8 cellular contexts compared by ENCODE assay signal in genomic region chr14:95527392-95528002, GRCh38. TPM values are rescaled to one million over a fixed set of nuclear protein-coding genes. Genes with fewer than 3 reads are reported as not detected.
DNase-seq lines count a peak whose midpoint lies in the region; ATAC-seq and TF ChIP-seq lines count a peak whose summit lies in the region.

No MANE protein-coding gene starts in this region.

- H3K9ac ChIP-seq in HCT116 (ENCODE audit: low read length), result no peak overlapping the region

- TF ChIP-seq RAD21 in HCT116 (IDR thresholded peaks at IDR 0.05; ENCODE audit: low read depth), result peak; percentile 84

- peaks cover 37% of the 10 kb centered on the region for H3K79me2 ChIP-seq in HCT116 (ENCODE audit: insufficient read depth, low read length)

- H3K27me3 ChIP-seq in HCT116 (ENCODE audit: insufficient read depth, low read length) (no peaks in the 10 kb centered on the region), right cardiac atrium (ENCODE audit: control insufficient read depth, insufficient read depth) (no peaks in the 10 kb centered on the region)

- peak; percentile 71 for ATAC-seq in HCT116
- ATAC-seq in right cardiac atrium, result peak; percentile 62 to 64
- ATAC-seq in HG03108 (IDR thresholded peaks at IDR 0.05; ENCODE audit: unreplicated experiment), result no peak
- no peak for ATAC-seq in GM21390 (IDR thresholded peaks at IDR 0.05; ENCODE audit: unreplicated experiment)

- H4K20me1 ChIP-seq in HCT116 (ENCODE audit: insufficient read depth), result peaks cover 6% of the 10 kb centered on the region; the same call in 1 of the 2 replicates

- CTCF ChIA-PET in HCT116 (lab: Charles Lee), result interaction anchor here (0.7 to 2.9 kb wide), 16 partner anchors 9 to 100 kb away, joined by 3 to 32 read pairs (median 5); partner anchors contain the start of gene SYNE3
- CTCF ChIA-PET in RWPE1 (lab: Yijun Ruan, JAX), result interaction anchor here (0.6 to 2.4 kb wide), 7 partner anchors 66 to 383 kb away, joined by 3 to 8 read pairs (median 4); no protein-coding TSS in a partner anchor

- H3K4me3 ChIP-seq in HCT116 (replicated peaks in 1 of 2; ENCODE audit: low read depth in 1 of 2, low read length in 2 of 2) (no peak overlapping the region), right cardiac atrium (ENCODE audit: low read length) (no peak overlapping the region)

- no peak for TF ChIP-seq POLR2A in HCT116 (IDR thresholded peaks at IDR 0.05; ENCODE audit: borderline replicate concordance, extremely low read depth, insufficient read depth, insufficient read length)

- RAD21 ChIA-PET in HCT116 (lab: Charles Lee; ENCODE audit: low non-redundant PET in 1 of 2, low total read pairs in 2 of 2, uncharacterized antibody in 2 of 2, unreplicated experiment in 2 of 2), result interaction anchor here (1.0 to 1.5 kb wide), 2 partner anchors 85 kb away, joined by 4 to 6 read pairs; no protein-coding TSS in a partner anchor

- H3K4me2 ChIP-seq in HCT116 (ENCODE audit: low read length), result peak overlapping the region; percentile 4; the same call in 1 of the 2 replicates

- H3K4me1 ChIP-seq in HCT116 (ENCODE audit: control insufficient read depth in 1 of 2, insufficient read depth in 2 of 2, low read length in 2 of 2) (peaks cover 34 to 77% of the 10 kb centered on the region in 2 experiments), right cardiac atrium (ENCODE audit: control insufficient read depth, insufficient read depth, low read length) (peaks cover 17% of the 10 kb centered on the region)

- BruUV-seq in HCT116 (replicated peaks; lab: Mats Ljungman, UMichigan), result no TSS peak

- no peak for DNase-seq in HCT116 (ENCODE audit: low read depth, low spot score)
- DNase-seq in RWPE1 (ENCODE audit: low spot score), result no peak
- peak; percentile 76 for DNase-seq in amniotic stem cell (lab: John Stamatoyannopoulos, UW)
- peak in 2 of 3 donors; percentile 62 to 80 for DNase-seq in right cardiac atrium
- peak; percentile 54 to 66 for DNase-seq in stimulated activated CD4-positive, alpha-beta T cell treated with anti-CD3 and anti-CD28 coated beads, Interleukin-2, amount 100 ng/mL, for 24 hours

- H2AFZ ChIP-seq in HCT116 (ENCODE audit: low read depth, low read length, poor library complexity, severe bottlenecking), result no peak overlapping the region

- no peaks in the 10 kb centered on the region for H3K9me2 ChIP-seq in HCT116 (ENCODE audit: insufficient read depth)

- TF ChIP-seq CTCF in C4-2B (conservative IDR thresholded peaks at IDR 0.05) (peak; percentile 91), HCT116 (IDR thresholded peaks at IDR 0.05 in 2 of 3, conservative IDR thresholded peaks at IDR 0.05 in 1 of 3; ENCODE audit: borderline replicate concordance in 1 of 3, insufficient read depth in 1 of 3, low read depth in 2 of 3, low read length in 2 of 3) (peak; percentile 72 to 91 (median 88)), RWPE1 (conservative IDR thresholded peaks at IDR 0.05; ENCODE audit: low read depth) (peak; percentile 76)

- H3K9me3 ChIP-seq in HCT116 (ENCODE audit: control insufficient read depth in 1 of 2, insufficient read depth in 1 of 2, low read depth in 1 of 2, low read length in 2 of 2) (no peaks in the 10 kb centered on the region), right cardiac atrium (ENCODE audit: control insufficient read depth, low read length) (no peaks in the 10 kb centered on the region)

- 52% methylated on average over 4 of the region's 4 CpGs for WGBS in right cardiac atrium

- H3K27ac ChIP-seq in C4-2B (no peak overlapping the region), HCT116 (ENCODE audit: low read depth, low read length) (no peak overlapping the region), RWPE1 (no peak overlapping the region), right cardiac atrium (ENCODE audit: low read length) (no peak overlapping the region)

- intact Hi-C loops in HCT116 (cut with micrococcal nuclease) (loop anchor here (1.0 kb wide), 1 partner anchor 85 kb away; no protein-coding TSS in a partner anchor), right cardiac atrium (cut with DNase I) (loop anchor here (2.0 to 5.0 kb wide), 2 partner anchors 85 kb away; no protein-coding TSS in a partner anchor)

- POLR2A ChIA-PET in HCT116 (lab: Charles Lee) (interaction anchor here (1.0 kb wide), 1 partner anchor 27 kb away, joined by 3 read pairs; no protein-coding TSS in a partner anchor), RWPE1 (lab: Yijun Ruan, JAX; ENCODE audit: low non-redundant PET) (no interaction called here)

- H3K36me3 ChIP-seq in HCT116 (ENCODE audit: control insufficient read depth in 1 of 2, insufficient read depth in 2 of 2, low read length in 2 of 2), result peaks cover 0 to 3% of the 10 kb centered on the region in 2 experiments; a peak in 2 of 4 replicates

TF ChIP-seq in HCT116, 20 proteins besides CTCF, POLR2A, EP300 and RAD21:
- no peak for TF ChIP-seq EZH2phosphoT487 (IDR thresholded peaks at IDR 0.05; ENCODE audit: borderline replicate concordance)
- TF ChIP-seq SRF (IDR thresholded peaks at IDR 0.05; ENCODE audit: low read depth), result no peak
- TF ChIP-seq YY1 (IDR thresholded peaks at IDR 0.05; ENCODE audit: extremely low read depth, insufficient replicate concordance, low read depth, low read length), result no peak
- TF ChIP-seq REST (IDR thresholded peaks at IDR 0.05; ENCODE audit: low read depth), result no peak
- no peak for TF ChIP-seq EGR1 (IDR thresholded peaks at IDR 0.05; ENCODE audit: low read depth)
- no peak for TF ChIP-seq ELF1 (IDR thresholded peaks at IDR 0.05; ENCODE audit: borderline replicate concordance, low read depth)
- TF ChIP-seq CBX3 (IDR thresholded peaks at IDR 0.05; ENCODE audit: low read depth), result no peak
- TF ChIP-seq ATF3 (IDR thresholded peaks at IDR 0.05), result no peak
- no peak for TF ChIP-seq POLR2AphosphoS5 (IDR thresholded peaks at IDR 0.05; ENCODE audit: low read depth, low read length)
- TF ChIP-seq FOSL1 (IDR thresholded peaks at IDR 0.05; ENCODE audit: low read depth), result no peak; the same call in 1 of the 2 replicates
- no peak for TF ChIP-seq CEBPB (IDR thresholded peaks at IDR 0.05; ENCODE audit: low read depth)
TF ChIP-seq in HCT116: peak in this region for 0.

RNA-seq across cellular contexts. Expression of gene GLRX5, which starts 7.4 kb away (rescaled TPM):
- total RNA-seq in HCT116 (2021; ENCODE audit: unreplicated experiment), result 60.1 TPM
- polyA plus RNA-seq in HCT116 (2012), result 32.1 and 38.1 TPM in 2 replicates
- total RNA-seq in right cardiac atrium, result 10 to 100 TPM; 78.1 to 82.4 (median 78.7) TPM
- polyA plus RNA-seq in right cardiac atrium, result 111 TPM

RNA-seq across cellular contexts. Expression of gene SYNE3, which starts 11.0 kb away (rescaled TPM):
- total RNA-seq in HCT116 (2021; ENCODE audit: unreplicated experiment) (3.6 TPM), right cardiac atrium (10 to 100 TPM; 12.1 to 18.0 (median 14.8) TPM)
- 2.4 and 3.0 TPM in 2 replicates for polyA plus RNA-seq in HCT116 (2012)
- 5.2 TPM for polyA plus RNA-seq in right cardiac atrium

Comparison
In these comparisons a context has a peak if more than half of its experiments do, and no peak if none do; other contexts are left out.
1. ATAC-seq: peak in HCT116 (single experiment) and right cardiac atrium (2 of 2); none in HG03108 (single experiment) and GM21390 (single experiment).
2. DNase-seq: peak in amniotic stem cell (single experiment), right cardiac atrium (2 of 3) and stimulated activated CD4-positive, alpha-beta T cell treated with anti-CD3 and anti-CD28 coated beads, Interleukin-2, amount 100 ng/mL, for 24 hours (2 of 2); none in HCT116 (single experiment) and RWPE1 (single experiment).
3. Peak in every context shown above with its lines, with median percentiles within 50 percentile points of each other: CTCF ChIP-seq.